9 cellular contexts compared by ENCODE assay signal in the genomic region with DNA sequence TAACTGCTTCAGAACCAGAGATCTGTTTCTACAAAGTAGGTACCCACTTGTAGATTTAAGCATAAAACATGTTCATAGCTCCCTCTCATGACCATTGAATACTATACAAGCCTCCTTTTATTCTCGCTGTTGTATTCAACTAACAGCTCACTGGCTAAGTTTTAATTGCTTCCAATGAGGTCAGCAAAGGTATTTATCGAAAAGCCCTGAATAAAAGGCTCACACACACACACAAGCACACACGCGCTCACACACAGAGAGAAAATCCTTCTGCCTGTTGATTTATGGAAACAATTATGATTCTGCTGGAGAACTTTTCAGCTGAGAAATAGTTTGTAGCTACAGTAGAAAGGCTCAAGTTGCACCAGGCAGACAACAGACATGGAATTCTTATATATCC. TPM values are rescaled to one million over a fixed set of nuclear protein-coding genes. Genes with fewer than 3 reads are reported as not detected.
DNase-seq lines count a peak whose midpoint lies in the region; ATAC-seq, FAIRE-seq and TF ChIP-seq lines count a peak whose summit lies in the region.
"Had no signal": no experiment of that assay in that cellular context is flagged by ENCODE, and none has a peak within 500 bp of the region (broad histone marks: within the 10 kb centered on the region; RNA-seq: fewer than 3 reads in every experiment).

A gene with protein sequence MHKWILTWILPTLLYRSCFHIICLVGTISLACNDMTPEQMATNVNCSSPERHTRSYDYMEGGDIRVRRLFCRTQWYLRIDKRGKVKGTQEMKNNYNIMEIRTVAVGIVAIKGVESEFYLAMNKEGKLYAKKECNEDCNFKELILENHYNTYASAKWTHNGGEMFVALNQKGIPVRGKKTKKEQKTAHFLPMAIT (plus strand): TSS at position 222 of the 400 bp plus-strand sequence. CDS start 1,056 bp downstream, outside the sequence.

- H3K23ac ChIP-seq in H1 (ENCODE audit: insufficient read length): no peak within 1 kb of the TSS

- WGBS in H1 (ENCODE audit: extremely low coverage in 1 of 2, insufficient coverage in 1 of 2, insufficient read length in 1 of 2, insufficient replicate concordance in 2 of 2, low coverage in 1 of 2, low lambda C conversion rate in 2 of 2, missing lambda C conversion rate in 1 of 2), 2 experiments: 77% methylated on average over 4 of the region's 4 CpGs; no CpG with 5 or more reads in 1 of the 2 experiments
- 19 to 20% methylated on average over 4 of the region's 4 CpGs for WGBS in aorta, 2 donors

- peak; percentile 23 to 30 for TF ChIP-seq RAD21 in H1 (IDR thresholded peaks at IDR 0.05 in 1 of 2, conservative IDR thresholded peaks at IDR 0.05 in 1 of 2; ENCODE audit: low read depth in 2 of 2, low read length in 2 of 2)

- H3K36me3 Mint-ChIP-seq in activated CD4-positive, alpha-beta T cell treated with anti-CD3 and anti-CD28 coated beads for 36 hours (ENCODE audit: low read depth): no peaks in the 10 kb centered on the region

- no peak within 1 kb of the TSS for H2BK120ac ChIP-seq in H1 (replicated peaks; ENCODE audit: low read depth, low read length)

- no peak within 1 kb of the TSS for H3K27ac Mint-ChIP-seq in activated CD4-positive, alpha-beta T cell treated with anti-CD3 and anti-CD28 coated beads for 36 hours

- no peaks in the 10 kb centered on the region for H3K27me3 Mint-ChIP-seq in activated CD4-positive, alpha-beta T cell treated with anti-CD3 and anti-CD28 coated beads for 36 hours

- no peak for TF ChIP-seq CTCF in H1 (IDR thresholded peaks at IDR 0.05; ENCODE audit: control extremely low read depth in 1 of 3, insufficient read depth in 1 of 3, low read depth in 1 of 3, low read length in 3 of 3)

- H3K18ac ChIP-seq in H1 (ENCODE audit: extremely low read depth, low read length): no peak within 1 kb of the TSS

- H3K9me3 ChIP-seq in H1 (ENCODE audit: insufficient read depth in 2 of 2, low read depth in 1 of 2, low read length in 1 of 2) (no peaks in the 10 kb centered on the region), muscle layer of colon (ENCODE audit: low read length) (no peaks in the 10 kb centered on the region), aorta (ENCODE audit: control insufficient read depth, low read length) (no peaks in the 10 kb centered on the region)

- H2AFZ ChIP-seq in H1 (ENCODE audit: low read length): 0 out of 2 replicates have a peak within 1 kb of the TSS, but pooled peaks have one; percentile 47

- no peaks in the 10 kb centered on the region for H3K79me2 ChIP-seq in H1 (ENCODE audit: control insufficient read depth in 1 of 2, insufficient read depth in 2 of 2, low read length in 2 of 2)

- no peaks in the 10 kb centered on the region for H3K79me1 ChIP-seq in H1 (ENCODE audit: low read depth, low read length)

- H3K4me1 ChIP-seq in H1 (replicated peaks in 1 of 4; ENCODE audit: control insufficient read depth in 3 of 4, insufficient read depth in 4 of 4, low read length in 3 of 4): peaks cover 0 to 3% (median 0%) of the 10 kb centered on the region in 4 experiments; a peak in 1 of 7 replicates
- H3K4me1 ChIP-seq in muscle layer of colon (ENCODE audit: insufficient read depth, low read length): peaks cover 5% of the 10 kb centered on the region
- H3K4me1 ChIP-seq in aorta (ENCODE audit: control insufficient read depth in 1 of 2, insufficient read depth in 2 of 2, low read length in 2 of 2): no peaks in the 10 kb centered on the region

- H3K27me3 ChIP-seq in H1 (replicated peaks in 1 of 4; ENCODE audit: control insufficient read depth in 3 of 4, extremely low read depth in 1 of 4, insufficient read depth in 3 of 4, low read length in 3 of 4): no peaks in the 10 kb centered on the region
- H3K27me3 ChIP-seq in muscle layer of colon (ENCODE audit: control insufficient read depth in 1 of 2, insufficient read depth in 2 of 2, low read length in 2 of 2): no peaks in the 10 kb centered on the region
- no peaks in the 10 kb centered on the region for H3K27me3 ChIP-seq in aorta (ENCODE audit: control insufficient read depth in 1 of 2, insufficient read depth in 2 of 2, low read length in 1 of 2)

- no peaks in the 10 kb centered on the region for H3K9me3 Mint-ChIP-seq in activated CD4-positive, alpha-beta T cell treated with anti-CD3 and anti-CD28 coated beads for 36 hours (ENCODE audit: low read depth)

- no peak for FAIRE-seq in H1 (lab: Jason Lieb, UNC)

- H3K23me2 ChIP-seq in H1 (ENCODE audit: low read depth, low read length): no peaks in the 10 kb centered on the region

- peaks cover 4% of the 10 kb centered on the region for H3K4me1 Mint-ChIP-seq in activated CD4-positive, alpha-beta T cell treated with anti-CD3 and anti-CD28 coated beads for 36 hours

- H4K8ac ChIP-seq in H1 (ENCODE audit: extremely low read depth, insufficient read depth, low read length): no peak within 1 kb of the TSS

- H4K5ac ChIP-seq in H1 (ENCODE audit: insufficient read length, low read depth, low read length): no peak within 1 kb of the TSS

- H2AK5ac ChIP-seq in H1 (ENCODE audit: low read depth, low read length): no peak within 1 kb of the TSS

- peak; percentile 83 for ATAC-seq in Right ventricle myocardium inferior
- ATAC-seq in aorta (ENCODE audit: low FRiP score): peak; percentile 71
- ATAC-seq in activated CD4-positive, alpha-beta T cell treated with anti-CD3 and anti-CD28 coated beads for 36 hours: no peak

- H3K4me2 ChIP-seq in H1 (ENCODE audit: insufficient read depth in 1 of 2, low read depth in 2 of 2, low read length in 2 of 2): no peak within 1 kb of the TSS

- no peak within 1 kb of the TSS for H2BK15ac ChIP-seq in H1 (ENCODE audit: low read length)

- no peaks in the 10 kb centered on the region for H4K20me1 ChIP-seq in H1 (replicated peaks in 1 of 2; ENCODE audit: control insufficient read depth in 1 of 2, insufficient read depth in 2 of 2, low read length in 2 of 2)

- H2BK5ac ChIP-seq in H1 (ENCODE audit: low read depth, low read length): no peak within 1 kb of the TSS

- DNase-seq in Right ventricle myocardium inferior (ENCODE audit: missing footprints) (no peak), cardiac septum (ENCODE audit: low spot score) (no peak), H1 (ENCODE audit: low read depth in 1 of 2, low spot score in 2 of 2) (no peak), aorta (no peak), DMS153 treated with DMSO at 0.1 percent for 48 hours (lab: John Stamatoyannopoulos, UW; ENCODE audit: unreplicated experiment) (no peak)
- no peak for DNase-seq in effector CD8-positive, alpha-beta T cell (lab: John Stamatoyannopoulos, UW)
- DNase-seq in activated CD4-positive, alpha-beta T cell treated with anti-CD3 and anti-CD28 coated beads for 36 hours: no peak

- CTCF ChIA-PET in H1 (lab: Charles Lee; ENCODE audit: partially characterized antibody): interaction anchor here (0.6 to 9.5 kb wide), 35 partner anchors 10 to 759 kb away, joined by 3 to 153 read pairs (median 6); no protein-coding TSS in a partner anchor
- CTCF ChIA-PET in activated CD4-positive, alpha-beta T cell treated with anti-CD3 and anti-CD28 coated beads for 36 hours (lab: Charles Lee): interaction anchor here (0.6 to 2.9 kb wide), 13 partner anchors 10 to 687 kb away, joined by 3 to 35 read pairs (median 3); no protein-coding TSS in a partner anchor

- no peak within 1 kb of the TSS for H3K4me3 ChIP-seq in H1 (ENCODE audit: extremely low read depth in 1 of 4, insufficient read depth in 2 of 4, low read depth in 3 of 4, low read length in 4 of 4)
- H3K4me3 ChIP-seq in muscle layer of colon (ENCODE audit: low read depth in 1 of 2, low read length in 2 of 2): peak within 1 kb of the TSS; percentile 67 to 71
- H3K4me3 ChIP-seq in aorta (ENCODE audit: low read length in 2 of 2): peak within 1 kb of the TSS in 1 of 2 donors; percentile 34

- no peak within 1 kb of the TSS for H2BK12ac ChIP-seq in H1 (ENCODE audit: low read depth, low read length)

- no peak within 1 kb of the TSS for H3K56ac ChIP-seq in H1 (replicated peaks; ENCODE audit: insufficient read length, low read depth, low read length)

- H3K36me3 ChIP-seq in H1 (ENCODE audit: control insufficient read depth in 2 of 4, insufficient read depth in 4 of 4, low read length in 3 of 4): no peaks in the 10 kb centered on the region
- H3K36me3 ChIP-seq in muscle layer of colon (ENCODE audit: insufficient read depth, low read length): no peaks in the 10 kb centered on the region
- H3K36me3 ChIP-seq in aorta (ENCODE audit: control insufficient read depth in 1 of 2, insufficient read depth in 2 of 2, low read length in 1 of 2): no peaks in the 10 kb centered on the region

- TF ChIP-seq EP300 in H1 (IDR thresholded peaks at IDR 0.05; ENCODE audit: borderline replicate concordance in 1 of 2, low read depth in 2 of 2, low read length in 2 of 2): no peak

- POLR2A ChIA-PET in H1 (lab: Charles Lee; ENCODE audit: partially characterized antibody): no interaction called here
- POLR2A ChIA-PET in activated CD4-positive, alpha-beta T cell treated with anti-CD3 and anti-CD28 coated beads for 36 hours (lab: Charles Lee): no interaction called here

- no peak within 1 kb of the TSS for H3K4ac ChIP-seq in H1 (replicated peaks; ENCODE audit: insufficient read length, low read depth, low read length)

- no peak within 1 kb of the TSS for H3K14ac ChIP-seq in H1 (ENCODE audit: insufficient read length)

- H3K27ac ChIP-seq in H1 (ENCODE audit: low read depth, low read length) (no peak within 1 kb of the TSS), muscle layer of colon (ENCODE audit: low read depth, low read length) (peak within 1 kb of the TSS; percentile 77), aorta (ENCODE audit: low read depth in 1 of 2, low read length in 2 of 2) (no peak within 1 kb of the TSS)
- H3K27ac ChIP-seq: C4-2B had no signal

- no peak within 1 kb of the TSS for H3K9ac ChIP-seq in H1 (replicated peaks in 1 of 4; ENCODE audit: extremely low read depth in 1 of 4, low read depth in 3 of 4, low read length in 3 of 4)
- peak within 1 kb of the TSS; percentile 68 for H3K9ac ChIP-seq in muscle layer of colon (ENCODE audit: low read length)

- H3K4me3 Mint-ChIP-seq in activated CD4-positive, alpha-beta T cell treated with anti-CD3 and anti-CD28 coated beads for 36 hours: no peak within 1 kb of the TSS

- no peak within 1 kb of the TSS for H4K91ac ChIP-seq in H1 (replicated peaks; ENCODE audit: insufficient read length, low read length)

- intact Hi-C loops in Right ventricle myocardium inferior (cut with DNase I): loop anchor here (5.0 to 10.0 kb wide), 3 partner anchors 268 to 582 kb away; a partner anchor contains a TSS
- intact Hi-C loops in cardiac septum (cut with DNase I): loop anchor here (5.0 kb wide), 1 partner anchor 561 kb away; no protein-coding TSS in a partner anchor
- intact Hi-C loops in aorta (cut with DNase I): loop anchor here (5.0 to 10.0 kb wide), 2 partner anchors 186 to 722 kb away; no protein-coding TSS in a partner anchor
- intact Hi-C loops in activated CD4-positive, alpha-beta T cell treated with anti-CD3 and anti-CD28 coated beads for 36 hours (cut with DNase I, micrococcal nuclease): loop anchor here in 1 of 2 experiments (2.0 to 10.0 kb wide), 4 partner anchors 266 to 1068 kb away; a partner anchor contains a TSS

- no peak for TF ChIP-seq POLR2A in H1 (IDR thresholded peaks at IDR 0.05; ENCODE audit: control extremely low read depth in 1 of 2, low read depth in 2 of 2, low read length in 2 of 2)

- H2BK20ac ChIP-seq in H1 (ENCODE audit: low read length): no peak within 1 kb of the TSS

RNA-seq across cellular contexts. Expression of the gene that starts here (rescaled TPM):
- total RNA-seq in Right ventricle myocardium inferior (44.6 TPM), cardiac septum (7.2 TPM), aorta (100 to 1,000 TPM; 120 to 126 TPM)
- total RNA-seq in H1 (2021; fragmentation: NEBNext Ultra II Directional; extraction: Animal tissue kit (Norgen Biotek cat#: 25700)): not detected in 2 replicates
- polyA plus RNA-seq in H1 (2011; rRNA removed) (not detected in 2 replicates), aorta (1 to 10 TPM in 1 of 2 donors, under 1 TPM in 1; 0.20 to 3.9 TPM)
- polyA plus RNA-seq in H1 (2011; cell fraction: cytosol; rRNA removed): not detected
- polyA plus RNA-seq in H1 (2011; cell fraction: nucleus; rRNA removed): not detected
- not detected in 4 replicates for polyA plus RNA-seq in H1 (2012, experiment 1 of 2)
- polyA plus RNA-seq in H1 (2012, experiment 2 of 2): not detected
- 0.06 TPM for polyA plus RNA-seq in H1 (2013, experiment 1 of 2)
- polyA plus RNA-seq in H1 (2013, experiment 2 of 2): 0.09 TPM
- 0.03 and 0.27 TPM in 2 replicates for polyA minus RNA-seq in H1 (2011; rRNA and poly(A)+ RNA removed)
- not detected for polyA minus RNA-seq in H1 (2011; cell fraction: cytosol; rRNA and poly(A)+ RNA removed)
- polyA minus RNA-seq in H1 (2011; cell fraction: nucleus; rRNA and poly(A)+ RNA removed): not detected
- total RNA-seq in activated CD4-positive, alpha-beta T cell treated with anti-CD3 and anti-CD28 coated beads for 36 hours: not detected

Comparison
In these comparisons a context has a peak if more than half of its experiments do, and no peak if none do; other contexts are left out.
1. H3K4me3 ChIP-seq: peak in muscle layer of colon (2 of 2); none in H1 (0 of 4).